24 cellular contexts compared by ENCODE assay signal in genomic region chr1:193062698-193063463, GRCh38. TPM values are rescaled to one million over a fixed set of nuclear protein-coding genes. Genes with fewer than 3 reads are reported as not detected.
DNase-seq lines count a peak whose midpoint lies in the region; ATAC-seq, FAIRE-seq and TF ChIP-seq lines count a peak whose summit lies in the region.
"Had no signal": no experiment of that assay in that cellular context is flagged by ENCODE, and none has a peak within 500 bp of the region (broad histone marks: within the 10 kb centered on the region; RNA-seq: fewer than 3 reads in every experiment).

No MANE protein-coding gene starts in this region.

- BruUV-seq in GM12878 (replicated peaks; lab: Mats Ljungman, UMichigan) (no TSS peak), PC-9 (replicated peaks; lab: Mats Ljungman, UMichigan) (no TSS peak)

- TF ChIP-seq POLR2A in GM12878 (IDR thresholded peaks at IDR 0.05; ENCODE audit: low read depth, low read length), result no peak

- H3K4me2 ChIP-seq in GM12878 (ENCODE audit: control insufficient read depth, insufficient read depth) (peak overlapping the region; percentile 69), PC-9 (no peak overlapping the region)
- H3K4me2 ChIP-seq: BLaER1 had no signal

- POLR2A ChIA-PET in activated CD4-positive, alpha-beta memory T cell treated with anti-CD3 and anti-CD28 coated beads for 36 hours (lab: Charles Lee), result no interaction called here
- POLR2A ChIA-PET in activated CD4-positive, alpha-beta memory T cell treated with anti-CD3 and anti-CD28 coated beads, Interleukin-2, amount 10 ng/mL, durations not matched to agents 7 days and 5 days (lab: Charles Lee), result no interaction called here
- POLR2A ChIA-PET in GM12878 (lab: Charles Lee) (no interaction called here), PC-9 (lab: Charles Lee; ENCODE audit: unreplicated experiment) (no interaction called here)

- SMC1A ChIA-PET in GM12878 (lab: Charles Lee; ENCODE audit: uncharacterized antibody, unreplicated experiment), result interaction anchor here (0.7 to 1.0 kb wide), 2 partner anchors 9 to 47 kb away, joined by 3 read pairs; no protein-coding TSS in a partner anchor

- peaks cover 1% of the 10 kb centered on the region for H3K27me3 Mint-ChIP-seq in activated CD4-positive, alpha-beta memory T cell treated with anti-CD3 and anti-CD28 coated beads for 36 hours
- no peaks in the 10 kb centered on the region for H3K27me3 Mint-ChIP-seq in activated CD4-positive, alpha-beta memory T cell treated with anti-CD3 and anti-CD28 coated beads, Interleukin-2, amount 10 ng/mL, durations not matched to agents 7 days and 5 days
- no peaks in the 10 kb centered on the region for H3K27me3 Mint-ChIP-seq in natural killer cell treated with Interleukin-12 subunit alpha and Interleukin-12 subunit beta and Interleukin-15 and Interleukin-18, amount 100 ng/mL, for 72 hours
- H3K27me3 Mint-ChIP-seq: activated naive CD8-positive, alpha-beta T cell treated with anti-CD3 and anti-CD28 coated beads, Interleukin-2, amount 10 ng/mL, durations not matched to agents 7 days and 5 days had no signal

- no peak for ATAC-seq in GM12878
- no peak for ATAC-seq in natural killer cell treated with Interleukin-12 subunit alpha and Interleukin-12 subunit beta and Interleukin-15 and Interleukin-18, amount 100 ng/mL, for 72 hours
- ATAC-seq: activated CD4-positive, CD25-positive, alpha-beta regulatory T cell treated with anti-CD3 and anti-CD28 coated beads, Interleukin-2, amount 50 U/mL, for 24 hours; left ventricle myocardium superior; mucosa of descending colon; right lobe of liver had no signal

- no peak for TF ChIP-seq RAD21 in GM12878 (IDR thresholded peaks at IDR 0.05; ENCODE audit: insufficient read depth, low read depth, low read length)

- TF ChIP-seq CTCF in GM12878 (IDR thresholded peaks at IDR 0.05 in 2 of 3, conservative IDR thresholded peaks at IDR 0.05 in 1 of 3; ENCODE audit: control insufficient read depth in 2 of 3, extremely low read depth in 1 of 3, insufficient read depth in 1 of 3, low read depth in 3 of 3, low read length in 3 of 3), result no peak
- TF ChIP-seq CTCF in PC-9 (conservative IDR thresholded peaks at IDR 0.05), result no peak

- H3K9me3 ChIP-seq in GM12878 (replicated peaks; ENCODE audit: control insufficient read depth, insufficient read depth, low read length), result no peaks in the 10 kb centered on the region; the same call in 2 of the 3 replicates
- no peaks in the 10 kb centered on the region for H3K9me3 ChIP-seq in PC-9 (ENCODE audit: insufficient read depth, low read depth)
- H3K9me3 ChIP-seq: mucosa of descending colon, right lobe of liver, SJCRH30, transverse colon had no signal

- TF ChIP-seq EP300 in GM12878 (IDR thresholded peaks at IDR 0.05; ENCODE audit: borderline replicate concordance in 1 of 2, control insufficient read depth in 1 of 2, low read depth in 2 of 2, low read length in 2 of 2), result no peak

- H3K9me3 Mint-ChIP-seq in activated CD4-positive, alpha-beta memory T cell treated with anti-CD3 and anti-CD28 coated beads for 36 hours, result no peaks in the 10 kb centered on the region
- H3K9me3 Mint-ChIP-seq in activated CD4-positive, alpha-beta memory T cell treated with anti-CD3 and anti-CD28 coated beads, Interleukin-2, amount 10 ng/mL, durations not matched to agents 7 days and 5 days, result no peaks in the 10 kb centered on the region
- no peaks in the 10 kb centered on the region for H3K9me3 Mint-ChIP-seq in natural killer cell treated with Interleukin-12 subunit alpha and Interleukin-12 subunit beta and Interleukin-15 and Interleukin-18, amount 100 ng/mL, for 72 hours

- peak overlapping the region; percentile 59 for H3K27ac Mint-ChIP-seq in activated CD4-positive, alpha-beta memory T cell treated with anti-CD3 and anti-CD28 coated beads for 36 hours
- no peak overlapping the region for H3K27ac Mint-ChIP-seq in activated CD4-positive, alpha-beta memory T cell treated with anti-CD3 and anti-CD28 coated beads, Interleukin-2, amount 10 ng/mL, durations not matched to agents 7 days and 5 days
- peak overlapping the region; percentile 20 to 49 for H3K27ac Mint-ChIP-seq in natural killer cell treated with Interleukin-12 subunit alpha and Interleukin-12 subunit beta and Interleukin-15 and Interleukin-18, amount 100 ng/mL, for 72 hours
- H3K27ac Mint-ChIP-seq: activated naive CD8-positive, alpha-beta T cell treated with anti-CD3 and anti-CD28 coated beads, Interleukin-2, amount 10 ng/mL, durations not matched to agents 7 days and 5 days had no signal

- 67% methylated on average over 4 of the region's 4 CpGs for WGBS in GM12878 (ENCODE audit: insufficient coverage, insufficient replicate concordance, low lambda C conversion rate, missing lambda C conversion rate)

- no peak overlapping the region for H3K27ac ChIP-seq in GM12878 (ENCODE audit: control insufficient read depth, insufficient read depth)
- no peak overlapping the region for H3K27ac ChIP-seq in PC-9
- H3K27ac ChIP-seq: BLaER1, cardiac muscle cell, right lobe of liver, SJCRH30, transverse colon had no signal

- no peak for FAIRE-seq in GM12878 (lab: Jason Lieb, UNC)
- FAIRE-seq: A204.1 had no signal

- peak overlapping the region; percentile 14 for H3K4me3 ChIP-seq in GM12878
- no peak overlapping the region for H3K4me3 ChIP-seq in PC-9
- H3K4me3 ChIP-seq: BLaER1, cardiac muscle cell, mucosa of descending colon, right lobe of liver, SJCRH30, transverse colon had no signal

- peaks cover 62% of the 10 kb centered on the region for H3K4me1 Mint-ChIP-seq in activated CD4-positive, alpha-beta memory T cell treated with anti-CD3 and anti-CD28 coated beads for 36 hours (ENCODE audit: low read depth)
- H3K4me1 Mint-ChIP-seq in activated CD4-positive, alpha-beta memory T cell treated with anti-CD3 and anti-CD28 coated beads, Interleukin-2, amount 10 ng/mL, durations not matched to agents 7 days and 5 days, result peaks cover 49% of the 10 kb centered on the region
- H3K4me1 Mint-ChIP-seq in natural killer cell treated with Interleukin-12 subunit alpha and Interleukin-12 subunit beta and Interleukin-15 and Interleukin-18, amount 100 ng/mL, for 72 hours (ENCODE audit: low read depth in 2 of 2), result peaks cover 50 to 62% of the 10 kb centered on the region in 2 donors

- no peak overlapping the region for H3K9ac ChIP-seq in GM12878 (ENCODE audit: control insufficient read depth, insufficient read depth, low read length)
- H3K9ac ChIP-seq: BLaER1 had no signal

- intact Hi-C loops in activated CD4-positive, alpha-beta memory T cell treated with anti-CD3 and anti-CD28 coated beads for 36 hours (cut with micrococcal nuclease), result loop anchor here (1.0 kb wide), 1 partner anchor 8 kb away; no protein-coding TSS in a partner anchor
- intact Hi-C loops in GM12878 (cut with micrococcal nuclease; ENCODE audit: unreplicated experiment) (no loop called here), PC-9 (cut with micrococcal nuclease; ENCODE audit: unreplicated experiment) (no loop called here)

- H4K20me1 ChIP-seq in GM12878 (ENCODE audit: control insufficient read depth, insufficient read depth), result no peaks in the 10 kb centered on the region
- H4K20me1 ChIP-seq in PC-9 (ENCODE audit: insufficient read depth), result peaks cover 5% of the 10 kb centered on the region; the same call in 1 of the 2 replicates

- RAD21 ChIA-PET in GM12878 (lab: Charles Lee; ENCODE audit: unreplicated experiment), result no interaction called here

- CTCF ChIA-PET in activated CD4-positive, alpha-beta memory T cell treated with anti-CD3 and anti-CD28 coated beads for 36 hours (lab: Charles Lee), result no interaction called here
- CTCF ChIA-PET in activated CD4-positive, alpha-beta memory T cell treated with anti-CD3 and anti-CD28 coated beads, Interleukin-2, amount 10 ng/mL, durations not matched to agents 7 days and 5 days (lab: Charles Lee), result interaction anchor here (1.0 kb wide), 1 partner anchor 44 kb away, joined by 3 read pairs; no protein-coding TSS in a partner anchor
- CTCF ChIA-PET in GM12878 (lab: Yijun Ruan, JAX) (interaction anchor here (0.6 to 2.7 kb wide), 4 partner anchors 8 to 98 kb away, joined by 3 to 15 read pairs (median 3); no protein-coding TSS in a partner anchor), PC-9 (lab: Charles Lee) (no interaction called here)

- H3K4me1 ChIP-seq in GM12878 (ENCODE audit: control insufficient read depth, insufficient read depth, low read length), result peaks cover 20% of the 10 kb centered on the region
- H3K4me1 ChIP-seq in PC-9 (replicated peaks; ENCODE audit: insufficient read depth), result peaks cover 12% of the 10 kb centered on the region
- H3K4me1 ChIP-seq: SJCRH30 had no signal

- H3K9me2 ChIP-seq in PC-9 (ENCODE audit: insufficient read depth), result no peaks in the 10 kb centered on the region

- H3K79me2 ChIP-seq in GM12878 (ENCODE audit: control insufficient read depth, insufficient read depth, low read length), result peaks cover 95% of the 10 kb centered on the region
- peaks cover 85% of the 10 kb centered on the region for H3K79me2 ChIP-seq in PC-9 (ENCODE audit: low read depth)

- no peak overlapping the region for H3K4me3 Mint-ChIP-seq in activated CD4-positive, alpha-beta memory T cell treated with anti-CD3 and anti-CD28 coated beads for 36 hours
- no peak overlapping the region for H3K4me3 Mint-ChIP-seq in activated CD4-positive, alpha-beta memory T cell treated with anti-CD3 and anti-CD28 coated beads, Interleukin-2, amount 10 ng/mL, durations not matched to agents 7 days and 5 days
- peak overlapping the region; percentile 51 for H3K4me3 Mint-ChIP-seq in natural killer cell treated with Interleukin-12 subunit alpha and Interleukin-12 subunit beta and Interleukin-15 and Interleukin-18, amount 100 ng/mL, for 72 hours
- H3K4me3 Mint-ChIP-seq: activated naive CD8-positive, alpha-beta T cell treated with anti-CD3 and anti-CD28 coated beads, Interleukin-2, amount 10 ng/mL, durations not matched to agents 7 days and 5 days had no signal

- H3F3A ChIP-seq in PC-9 (ENCODE audit: insufficient read depth, low read depth), result peaks cover 18% of the 10 kb centered on the region

- peaks cover 19% of the 10 kb centered on the region for H3K36me3 Mint-ChIP-seq in activated CD4-positive, alpha-beta memory T cell treated with anti-CD3 and anti-CD28 coated beads for 36 hours
- H3K36me3 Mint-ChIP-seq in activated CD4-positive, alpha-beta memory T cell treated with anti-CD3 and anti-CD28 coated beads, Interleukin-2, amount 10 ng/mL, durations not matched to agents 7 days and 5 days (ENCODE audit: low read depth), result peaks cover 28% of the 10 kb centered on the region
- H3K36me3 Mint-ChIP-seq in natural killer cell treated with Interleukin-12 subunit alpha and Interleukin-12 subunit beta and Interleukin-15 and Interleukin-18, amount 100 ng/mL, for 72 hours, result no peaks in the 10 kb centered on the region

- in situ Hi-C loops in GM12878 (cut with MboI), result no loop called here

- H3K36me3 ChIP-seq in GM12878 (ENCODE audit: control insufficient read depth in 2 of 2, insufficient read depth in 2 of 2, low read length in 1 of 2) (peaks cover 0 to 4% of the 10 kb centered on the region in 2 experiments; a peak in 2 of 4 replicates), PC-9 (ENCODE audit: low read depth) (peaks cover 3% of the 10 kb centered on the region; the same call in 1 of the 2 replicates)
- H3K36me3 ChIP-seq: cardiac muscle cell, right lobe of liver, transverse colon had no signal

- no peak for DNase-seq in activated CD4-positive, alpha-beta memory T cell treated with anti-CD3 and anti-CD28 coated beads for 36 hours
- no peak for DNase-seq in activated CD4-positive, alpha-beta memory T cell treated with anti-CD3 and anti-CD28 coated beads, Interleukin-2, amount 10 ng/mL, durations not matched to agents 7 days and 5 days
- peak; percentile 64 for DNase-seq in M059J (ENCODE audit: low read depth)
- no peak for DNase-seq in GM12878 (ENCODE audit: low read depth, low spot score)
- no peak for DNase-seq in natural killer cell treated with Interleukin-12 subunit alpha and Interleukin-12 subunit beta and Interleukin-15 and Interleukin-18, amount 100 ng/mL, for 72 hours (ENCODE audit: low spot score)
- no peak for DNase-seq in Ammon's horn (ENCODE audit: low spot score)
- no peak for DNase-seq in PC-9
- DNase-seq in LoVo (ENCODE audit: low spot score), result no peak
- DNase-seq: activated naive CD8-positive, alpha-beta T cell treated with anti-CD3 and anti-CD28 coated beads, Interleukin-2, amount 10 ng/mL, durations not matched to agents 7 days and 5 days; DMS153; head of caudate nucleus; IMR-90; left ventricle myocardium superior; mucosa of descending colon; NCI-H1048; NCI-H2029 treated with DMSO at 0.1 percent for 48 hours; right lobe of liver; SJCRH30; stimulated activated naive CD4-positive, alpha-beta T cell; transverse colon had no signal

- H3K27me3 ChIP-seq in GM12878 (replicated peaks in 1 of 2; ENCODE audit: control insufficient read depth in 2 of 2, insufficient read depth in 2 of 2, low read length in 1 of 2) (no peaks in the 10 kb centered on the region), PC-9 (ENCODE audit: insufficient read depth, low read depth) (no peaks in the 10 kb centered on the region)
- H3K27me3 ChIP-seq: BLaER1, cardiac muscle cell, right lobe of liver, SJCRH30, transverse colon had no signal

- H2AFZ ChIP-seq in GM12878 (ENCODE audit: control insufficient read depth, low read depth, low read length) (no peak overlapping the region), PC-9 (no peak overlapping the region)

RNA-seq across cellular contexts. Expression of gene RO60, which starts 3.5 kb away (rescaled TPM):
- 10 to 100 TPM; 56.5 to 65.8 TPM for total RNA-seq in activated CD4-positive, alpha-beta memory T cell treated with anti-CD3 and anti-CD28 coated beads for 36 hours
- 10 to 100 TPM; 64.4 to 67.5 TPM for total RNA-seq in activated CD4-positive, alpha-beta memory T cell treated with anti-CD3 and anti-CD28 coated beads, Interleukin-2, amount 10 ng/mL, durations not matched to agents 7 days and 5 days
- 57.3 and 88.1 TPM in 2 replicates for total RNA-seq in M059J (2014; rRNA removed; shearing (Covaris generic))
- 121 and 132 TPM in 2 replicates for total RNA-seq in GM12878 (2013; cell fraction: nucleolus; rRNA removed)
- total RNA-seq in GM12878 (2014; rRNA removed), result 93.9 and 111 TPM in 2 replicates
- total RNA-seq in GM12878 (2014; rRNA removed; fragmentation: Illumina TruSeq; extraction: Trizol), result 88.1 and 94.9 TPM in 2 replicates
- 65.5 and 72.4 TPM in 2 replicates for total RNA-seq in GM12878 (2021)
- polyA plus RNA-seq in GM12878 (2011; ENCODE audit: low read depth), result 7.8 TPM
- polyA plus RNA-seq in GM12878 (2011; rRNA removed), result 34.7 and 46.1 TPM in 2 replicates
- polyA plus RNA-seq in GM12878 (2011; cell fraction: cytosol; rRNA removed), result 15.3 and 21.1 TPM in 2 replicates
- polyA plus RNA-seq in GM12878 (2011; cell fraction: nucleus; rRNA removed), result 18.9 and 20.4 TPM in 2 replicates
- 17.1 and 26.4 TPM in 2 replicates for polyA plus RNA-seq in GM12878 (2012)
- 21.7 and 26.4 TPM in 2 replicates for polyA plus RNA-seq in GM12878 (2014; fragmentation: Illumina TruSeq; extraction: Trizol)
- polyA plus RNA-seq in GM12878 (2014; fragmentation: Nextera tagmentation; extraction: Ambion mirVana), result 100 to 1,000 TPM in 1 of 2 experiments, 10 to 100 TPM in 1; 25.4 to 103 TPM
- 21.1 and 28.3 TPM in 2 replicates for polyA plus RNA-seq in GM12878 (2014; rRNA removed)
- 100 to 1,000 TPM; 121 to 143 TPM for polyA plus RNA-seq in GM12878 (2016; fragmentation: Nextera tagmentation; extraction: Ambion mirVana)
- 128 and 140 TPM in 2 replicates for polyA minus RNA-seq in GM12878 (2011; rRNA and poly(A)+ RNA removed)
- polyA minus RNA-seq in GM12878 (2011; cell fraction: cytosol; rRNA and poly(A)+ RNA removed), result 50.5 and 57.3 TPM in 2 replicates
- 40.3 and 61.2 TPM in 2 replicates for polyA minus RNA-seq in GM12878 (2011; cell fraction: nucleus; rRNA and poly(A)+ RNA removed)
- 10 to 100 TPM; 60.6 to 74.0 TPM for total RNA-seq in natural killer cell treated with Interleukin-12 subunit alpha and Interleukin-12 subunit beta and Interleukin-15 and Interleukin-18, amount 100 ng/mL, for 72 hours
- total RNA-seq in PC-9 (2021), result 40.4 and 49.2 TPM in 2 replicates

RNA-seq across cellular contexts. Expression of gene UCHL5, which starts 3.7 kb away (rescaled TPM):
- total RNA-seq in activated CD4-positive, alpha-beta memory T cell treated with anti-CD3 and anti-CD28 coated beads for 36 hours, result 10 to 100 TPM; 72.1 to 77.5 TPM
- 10 to 100 TPM; 44.8 to 45.4 TPM for total RNA-seq in activated CD4-positive, alpha-beta memory T cell treated with anti-CD3 and anti-CD28 coated beads, Interleukin-2, amount 10 ng/mL, durations not matched to agents 7 days and 5 days
- 31.8 and 36.8 TPM in 2 replicates for total RNA-seq in M059J (2014; rRNA removed; shearing (Covaris generic))
- total RNA-seq in GM12878 (2013; cell fraction: nucleolus; rRNA removed), result 81.5 and 104 TPM in 2 replicates
- 30.1 and 34.8 TPM in 2 replicates for total RNA-seq in GM12878 (2014; rRNA removed)
- total RNA-seq in GM12878 (2014; rRNA removed; fragmentation: Illumina TruSeq; extraction: Trizol), result 56.0 and 57.2 TPM in 2 replicates
- total RNA-seq in GM12878 (2021), result 62.0 and 64.1 TPM in 2 replicates
- polyA plus RNA-seq in GM12878 (2011; ENCODE audit: low read depth), result 22.5 TPM
- polyA plus RNA-seq in GM12878 (2011; rRNA removed), result 55.4 and 81.9 TPM in 2 replicates
- polyA plus RNA-seq in GM12878 (2011; cell fraction: cytosol; rRNA removed), result 14.1 and 14.5 TPM in 2 replicates
- polyA plus RNA-seq in GM12878 (2011; cell fraction: nucleus; rRNA removed), result 19.6 and 23.3 TPM in 2 replicates
- 36.2 and 44.4 TPM in 2 replicates for polyA plus RNA-seq in GM12878 (2012)
- polyA plus RNA-seq in GM12878 (2014; fragmentation: Illumina TruSeq; extraction: Trizol), result 98.1 and 109 TPM in 2 replicates
- polyA plus RNA-seq in GM12878 (2014; fragmentation: Nextera tagmentation; extraction: Ambion mirVana), result 10 to 100 TPM; 36.5 to 45.6 TPM
- 64.0 and 66.3 TPM in 2 replicates for polyA plus RNA-seq in GM12878 (2014; rRNA removed)
- 100 to 1,000 TPM; 169 to 179 TPM for polyA plus RNA-seq in GM12878 (2016; fragmentation: Nextera tagmentation; extraction: Ambion mirVana)
- 26.2 and 33.0 TPM in 2 replicates for polyA minus RNA-seq in GM12878 (2011; rRNA and poly(A)+ RNA removed)
- polyA minus RNA-seq in GM12878 (2011; cell fraction: cytosol; rRNA and poly(A)+ RNA removed), result 13.7 and 13.9 TPM in 2 replicates
- 27.6 and 32.0 TPM in 2 replicates for polyA minus RNA-seq in GM12878 (2011; cell fraction: nucleus; rRNA and poly(A)+ RNA removed)
- total RNA-seq in natural killer cell treated with Interleukin-12 subunit alpha and Interleukin-12 subunit beta and Interleukin-15 and Interleukin-18, amount 100 ng/mL, for 72 hours, result 10 to 100 TPM; 67.9 to 76.8 TPM
- 37.0 and 49.3 TPM in 2 replicates for total RNA-seq in PC-9 (2021)

RNA-seq across cellular contexts. Expression of gene GLRX2, which starts 42.3 kb away (rescaled TPM):
- 10 to 100 TPM; 25.4 to 25.8 TPM for total RNA-seq in activated CD4-positive, alpha-beta memory T cell treated with anti-CD3 and anti-CD28 coated beads for 36 hours
- 10 to 100 TPM; 16.1 to 18.0 TPM for total RNA-seq in activated CD4-positive, alpha-beta memory T cell treated with anti-CD3 and anti-CD28 coated beads, Interleukin-2, amount 10 ng/mL, durations not matched to agents 7 days and 5 days
- 7.3 and 33.9 TPM in 2 replicates for total RNA-seq in M059J (2014; rRNA removed; shearing (Covaris generic))
- 4.8 and 6.3 TPM in 2 replicates for total RNA-seq in GM12878 (2013; cell fraction: nucleolus; rRNA removed)
- total RNA-seq in GM12878 (2014; rRNA removed) (18.0 and 21.2 TPM in 2 replicates), GM12878 (2014; rRNA removed; fragmentation: Illumina TruSeq; extraction: Trizol) (15.2 and 16.5 TPM in 2 replicates), GM12878 (2021) (19.7 and 21.4 TPM in 2 replicates), PC-9 (2021) (12.5 and 16.7 TPM in 2 replicates)
- polyA plus RNA-seq in GM12878 (2011; ENCODE audit: low read depth), result 12.0 TPM
- polyA plus RNA-seq in GM12878 (2011; rRNA removed) (16.7 and 33.4 TPM in 2 replicates), GM12878 (2014; fragmentation: Illumina TruSeq; extraction: Trizol) (15.5 and 19.5 TPM in 2 replicates), GM12878 (2014; fragmentation: Nextera tagmentation; extraction: Ambion mirVana) (1 to 10 TPM; 5.5 to 7.8 TPM), GM12878 (2014; rRNA removed) (14.2 and 20.0 TPM in 2 replicates), GM12878 (2016; fragmentation: Nextera tagmentation; extraction: Ambion mirVana) (10 to 100 TPM; 59.9 to 67.6 TPM)
- 6.4 and 8.3 TPM in 2 replicates for polyA plus RNA-seq in GM12878 (2011; cell fraction: cytosol; rRNA removed)
- polyA plus RNA-seq in GM12878 (2011; cell fraction: nucleus; rRNA removed), result 5.2 and 6.2 TPM in 2 replicates
- 12.4 and 12.6 TPM in 2 replicates for polyA plus RNA-seq in GM12878 (2012)
- 1.2 and 2.8 TPM in 2 replicates for polyA minus RNA-seq in GM12878 (2011; rRNA and poly(A)+ RNA removed)
- 1.9 and 2.0 TPM in 2 replicates for polyA minus RNA-seq in GM12878 (2011; cell fraction: cytosol; rRNA and poly(A)+ RNA removed)
- 1.6 and 3.3 TPM in 2 replicates for polyA minus RNA-seq in GM12878 (2011; cell fraction: nucleus; rRNA and poly(A)+ RNA removed)
- total RNA-seq in natural killer cell treated with Interleukin-12 subunit alpha and Interleukin-12 subunit beta and Interleukin-15 and Interleukin-18, amount 100 ng/mL, for 72 hours, result 10 to 100 TPM; 22.9 to 23.6 TPM

RNA-seq across cellular contexts. Expression of gene CDC73, which starts 59.0 kb away (rescaled TPM):
- 10 to 100 TPM; 47.9 to 49.3 TPM for total RNA-seq in activated CD4-positive, alpha-beta memory T cell treated with anti-CD3 and anti-CD28 coated beads for 36 hours
- 10 to 100 TPM; 62.0 to 64.9 TPM for total RNA-seq in activated CD4-positive, alpha-beta memory T cell treated with anti-CD3 and anti-CD28 coated beads, Interleukin-2, amount 10 ng/mL, durations not matched to agents 7 days and 5 days
- total RNA-seq in M059J (2014; rRNA removed; shearing (Covaris generic)), result 16.0 and 17.6 TPM in 2 replicates
- 77.3 and 78.7 TPM in 2 replicates for total RNA-seq in GM12878 (2013; cell fraction: nucleolus; rRNA removed)
- 10.6 and 11.1 TPM in 2 replicates for total RNA-seq in GM12878 (2014; rRNA removed)
- 14.2 and 15.3 TPM in 2 replicates for total RNA-seq in GM12878 (2014; rRNA removed; fragmentation: Illumina TruSeq; extraction: Trizol)
- 34.5 and 42.8 TPM in 2 replicates for total RNA-seq in GM12878 (2021)
- polyA plus RNA-seq in GM12878 (2011; ENCODE audit: low read depth), result 16.1 TPM
- 38.7 and 57.5 TPM in 2 replicates for polyA plus RNA-seq in GM12878 (2011; rRNA removed)
- 11.5 and 13.5 TPM in 2 replicates for polyA plus RNA-seq in GM12878 (2011; cell fraction: cytosol; rRNA removed)
- polyA plus RNA-seq in GM12878 (2011; cell fraction: nucleus; rRNA removed), result 15.3 and 15.4 TPM in 2 replicates
- 14.1 and 20.6 TPM in 2 replicates for polyA plus RNA-seq in GM12878 (2012)
- polyA plus RNA-seq in GM12878 (2014; fragmentation: Illumina TruSeq; extraction: Trizol), result 22.0 and 23.3 TPM in 2 replicates
- polyA plus RNA-seq in GM12878 (2014; fragmentation: Nextera tagmentation; extraction: Ambion mirVana), result 10 to 100 TPM; 21.0 to 21.3 TPM
- 13.8 and 14.8 TPM in 2 replicates for polyA plus RNA-seq in GM12878 (2014; rRNA removed)
- 10 to 100 TPM; 37.5 to 43.4 TPM for polyA plus RNA-seq in GM12878 (2016; fragmentation: Nextera tagmentation; extraction: Ambion mirVana)
- polyA minus RNA-seq in GM12878 (2011; rRNA and poly(A)+ RNA removed), result 26.9 and 58.4 TPM in 2 replicates
- 18.4 and 20.0 TPM in 2 replicates for polyA minus RNA-seq in GM12878 (2011; cell fraction: cytosol; rRNA and poly(A)+ RNA removed)
- 27.7 and 52.1 TPM in 2 replicates for polyA minus RNA-seq in GM12878 (2011; cell fraction: nucleus; rRNA and poly(A)+ RNA removed)
- total RNA-seq in natural killer cell treated with Interleukin-12 subunit alpha and Interleukin-12 subunit beta and Interleukin-15 and Interleukin-18, amount 100 ng/mL, for 72 hours, result 10 to 100 TPM; 71.8 to 76.5 TPM
- total RNA-seq in PC-9 (2021), result 39.6 and 47.1 TPM in 2 replicates

Comparison
In these comparisons a context has a peak if more than half of its experiments do, and no peak if none do; other contexts are left out.
1. CTCF ChIA-PET loops: an anchor here in activated CD4-positive, alpha-beta memory T cell treated with anti-CD3 and anti-CD28 coated beads, Interleukin-2, amount 10 ng/mL, durations not matched to agents 7 days and 5 days (1.0 kb wide) and GM12878 (0.6 to 2.7 kb wide); none called in activated CD4-positive, alpha-beta memory T cell treated with anti-CD3 and anti-CD28 coated beads for 36 hours and PC-9.